Comparison of ENCODE assay signal across 1 cellular context in the genomic region with DNA sequence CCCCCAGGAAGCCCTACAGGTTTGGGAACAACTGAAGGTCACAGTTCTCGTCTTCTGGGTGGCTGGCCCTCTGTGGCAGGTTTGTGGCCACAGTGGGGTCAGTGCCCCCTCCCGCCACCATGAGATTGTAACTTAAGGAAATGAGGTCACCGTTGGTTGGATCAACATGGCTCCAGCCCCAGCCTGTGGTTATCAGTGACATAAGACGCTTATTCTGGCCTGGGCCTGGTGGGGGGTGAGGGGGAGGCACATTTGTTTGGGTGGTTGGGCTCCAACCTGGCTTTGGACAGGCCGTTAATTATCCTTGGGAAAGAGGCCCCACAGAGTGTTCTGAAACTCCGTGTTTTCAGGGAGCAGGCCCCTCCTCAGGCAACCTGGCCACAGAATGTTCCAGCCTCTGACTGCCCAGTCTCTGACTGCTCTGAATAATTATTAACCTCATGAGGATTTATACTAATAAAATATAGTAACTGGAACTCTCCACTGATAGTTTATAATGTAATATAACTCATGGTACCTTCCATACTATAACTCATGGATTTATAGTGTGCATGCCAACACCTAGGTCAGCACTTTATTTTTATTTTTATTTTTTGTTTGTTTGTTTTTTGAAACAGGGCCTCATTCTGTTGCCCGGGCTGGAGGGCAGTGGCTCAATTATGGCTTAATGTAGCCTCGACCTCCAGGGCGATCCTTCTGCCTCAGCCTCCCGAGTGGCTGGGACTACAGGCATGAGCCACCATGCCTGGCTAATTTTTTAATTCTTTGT.
TF ChIP-seq lines count a peak whose summit lies in the region.

No MANE protein-coding gene starts in this region.

TF ChIP-seq in K562, 482 proteins besides CTCF, POLR2A, EP300 and RAD21 (continues in another document):
- TF ChIP-seq JUND (IDR thresholded peaks at IDR 0.05; ENCODE audit: borderline replicate concordance, low read depth, low read length) (peak; percentile 97), JUND (tag; IDR thresholded peaks at IDR 0.05; ENCODE audit: borderline replicate concordance, low read depth, low read length) (peak; percentile 92), ETV1 (tag; conservative IDR thresholded peaks at IDR 0.05; ENCODE audit: low read depth) (peak; percentile 80), KDM5B (IDR thresholded peaks at IDR 0.05; ENCODE audit: insufficient replicate concordance, low read depth, low read length) (no peak), KLF10 (CRISPR knock-in tag; IDR thresholded peaks at IDR 0.05) (no peak), MEIS2 (IDR thresholded peaks at IDR 0.05; ENCODE audit: partially characterized antibody) (peak; percentile 98), POLR2AphosphoS5 (IDR thresholded peaks at IDR 0.05; ENCODE audit: control insufficient read depth, insufficient read depth, low read depth, low read length) (peak; percentile 73), SMAD4 (CRISPR knock-in tag; conservative IDR thresholded peaks at IDR 0.05) (peak; percentile 97), TCF3 (CRISPR knock-in tag; IDR thresholded peaks at IDR 0.05) (peak; percentile 76), KHSRP (IDR thresholded peaks at IDR 0.05) (no peak), FOXM1 (IDR thresholded peaks at IDR 0.05; ENCODE audit: low read depth) (peak; percentile 40; the same call in 1 of the 2 replicates), FOXM1 (CRISPR knock-in tag; IDR thresholded peaks at IDR 0.05; ENCODE audit: low read depth) (no peak), GATA2 (CRISPR knock-in tag; IDR thresholded peaks at IDR 0.05) (peak; percentile 47; the same call in 1 of the 2 replicates), GATAD2B (IDR thresholded peaks at IDR 0.05; ENCODE audit: borderline replicate concordance) (peak; percentile 67; the same call in 1 of the 2 replicates), BHLHE40 (IDR thresholded peaks at IDR 0.05; ENCODE audit: low read length) (no peak; the same call in 1 of the 2 replicates), VEZF1 (CRISPR knock-in tag; IDR thresholded peaks at IDR 0.05) (peak; percentile 96), NR3C1 (CRISPR knock-in tag; IDR thresholded peaks at IDR 0.05) (no peak), ZNF830 (CRISPR knock-in tag; IDR thresholded peaks at IDR 0.05) (no peak), ZNF175 (CRISPR knock-in tag; IDR thresholded peaks at IDR 0.05; ENCODE audit: low read depth) (peak; percentile 39; the same call in 1 of the 2 replicates), RUNX1 (IDR thresholded peaks at IDR 0.05; ENCODE audit: low read depth) (peak; percentile 72; the same call in 1 of the 2 replicates), CEBPG (CRISPR knock-in tag; IDR thresholded peaks at IDR 0.05) (no peak), CEBPG (tag; conservative IDR thresholded peaks at IDR 0.05 in 1 of 2, IDR thresholded peaks at IDR 0.05 in 1 of 2) (0 out of 4 replicates have a peak, but pooled peaks of 1 of the 2 experiments have one; percentile 16), ZNF140 (CRISPR knock-in tag; IDR thresholded peaks at IDR 0.05) (no peak), ELK3 (CRISPR knock-in tag; IDR thresholded peaks at IDR 0.05) (no peak), CEBPB (tag; IDR thresholded peaks at IDR 0.05) (peak; percentile 60), ID3 (CRISPR knock-in tag; IDR thresholded peaks at IDR 0.05) (no peak), ID3 (tag; IDR thresholded peaks at IDR 0.05) (peak; percentile 85), ETV6 (IDR thresholded peaks at IDR 0.05; ENCODE audit: borderline replicate concordance in 1 of 2, low read depth in 2 of 2, low read length in 1 of 2) (no peak), ETV6 (CRISPR knock-in tag; IDR thresholded peaks at IDR 0.05; ENCODE audit: borderline replicate concordance) (no peak), DACH1 (IDR thresholded peaks at IDR 0.05; ENCODE audit: partially characterized antibody) (peak; percentile 62), SFPQ (IDR thresholded peaks at IDR 0.05; ENCODE audit: low read depth, low read length) (no peak), ATF7 (IDR thresholded peaks at IDR 0.05) (peak; percentile 98), ZBTB5 (IDR thresholded peaks at IDR 0.05) (no peak), EGR1 (conservative IDR thresholded peaks at IDR 0.05) (peak; percentile 86), NR2C2 (CRISPR knock-in tag; IDR thresholded peaks at IDR 0.05) (no peak), NR2C2 (tag; IDR thresholded peaks at IDR 0.05) (peak; percentile 67), USF1 (CRISPR knock-in tag; IDR thresholded peaks at IDR 0.05) (no peak)
- TF ChIP-seq, protein P1, sequence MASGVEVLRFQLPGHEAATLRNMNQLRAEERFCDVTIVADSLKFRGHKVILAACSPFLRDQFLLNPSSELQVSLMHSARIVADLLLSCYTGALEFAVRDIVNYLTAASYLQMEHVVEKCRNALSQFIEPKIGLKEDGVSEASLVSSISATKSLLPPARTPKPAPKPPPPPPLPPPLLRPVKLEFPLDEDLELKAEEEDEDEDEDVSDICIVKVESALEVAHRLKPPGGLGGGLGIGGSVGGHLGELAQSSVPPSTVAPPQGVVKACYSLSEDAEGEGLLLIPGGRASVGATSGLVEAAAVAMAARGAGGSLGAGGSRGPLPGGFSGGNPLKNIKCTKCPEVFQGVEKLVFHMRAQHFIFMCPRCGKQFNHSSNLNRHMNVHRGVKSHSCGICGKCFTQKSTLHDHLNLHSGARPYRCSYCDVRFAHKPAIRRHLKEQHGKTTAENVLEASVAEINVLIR (CRISPR knock-in tag; IDR thresholded peaks at IDR 0.05), result peak; percentile 38; the same call in 1 of the 2 replicates
- TF ChIP-seq, protein P2, sequence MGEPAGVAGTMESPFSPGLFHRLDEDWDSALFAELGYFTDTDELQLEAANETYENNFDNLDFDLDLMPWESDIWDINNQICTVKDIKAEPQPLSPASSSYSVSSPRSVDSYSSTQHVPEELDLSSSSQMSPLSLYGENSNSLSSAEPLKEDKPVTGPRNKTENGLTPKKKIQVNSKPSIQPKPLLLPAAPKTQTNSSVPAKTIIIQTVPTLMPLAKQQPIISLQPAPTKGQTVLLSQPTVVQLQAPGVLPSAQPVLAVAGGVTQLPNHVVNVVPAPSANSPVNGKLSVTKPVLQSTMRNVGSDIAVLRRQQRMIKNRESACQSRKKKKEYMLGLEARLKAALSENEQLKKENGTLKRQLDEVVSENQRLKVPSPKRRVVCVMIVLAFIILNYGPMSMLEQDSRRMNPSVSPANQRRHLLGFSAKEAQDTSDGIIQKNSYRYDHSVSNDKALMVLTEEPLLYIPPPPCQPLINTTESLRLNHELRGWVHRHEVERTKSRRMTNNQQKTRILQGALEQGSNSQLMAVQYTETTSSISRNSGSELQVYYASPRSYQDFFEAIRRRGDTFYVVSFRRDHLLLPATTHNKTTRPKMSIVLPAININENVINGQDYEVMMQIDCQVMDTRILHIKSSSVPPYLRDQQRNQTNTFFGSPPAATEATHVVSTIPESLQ (CRISPR knock-in tag; IDR thresholded peaks at IDR 0.05), result peak; percentile 68; the same call in 1 of the 2 replicates
- TF ChIP-seq, protein P3, sequence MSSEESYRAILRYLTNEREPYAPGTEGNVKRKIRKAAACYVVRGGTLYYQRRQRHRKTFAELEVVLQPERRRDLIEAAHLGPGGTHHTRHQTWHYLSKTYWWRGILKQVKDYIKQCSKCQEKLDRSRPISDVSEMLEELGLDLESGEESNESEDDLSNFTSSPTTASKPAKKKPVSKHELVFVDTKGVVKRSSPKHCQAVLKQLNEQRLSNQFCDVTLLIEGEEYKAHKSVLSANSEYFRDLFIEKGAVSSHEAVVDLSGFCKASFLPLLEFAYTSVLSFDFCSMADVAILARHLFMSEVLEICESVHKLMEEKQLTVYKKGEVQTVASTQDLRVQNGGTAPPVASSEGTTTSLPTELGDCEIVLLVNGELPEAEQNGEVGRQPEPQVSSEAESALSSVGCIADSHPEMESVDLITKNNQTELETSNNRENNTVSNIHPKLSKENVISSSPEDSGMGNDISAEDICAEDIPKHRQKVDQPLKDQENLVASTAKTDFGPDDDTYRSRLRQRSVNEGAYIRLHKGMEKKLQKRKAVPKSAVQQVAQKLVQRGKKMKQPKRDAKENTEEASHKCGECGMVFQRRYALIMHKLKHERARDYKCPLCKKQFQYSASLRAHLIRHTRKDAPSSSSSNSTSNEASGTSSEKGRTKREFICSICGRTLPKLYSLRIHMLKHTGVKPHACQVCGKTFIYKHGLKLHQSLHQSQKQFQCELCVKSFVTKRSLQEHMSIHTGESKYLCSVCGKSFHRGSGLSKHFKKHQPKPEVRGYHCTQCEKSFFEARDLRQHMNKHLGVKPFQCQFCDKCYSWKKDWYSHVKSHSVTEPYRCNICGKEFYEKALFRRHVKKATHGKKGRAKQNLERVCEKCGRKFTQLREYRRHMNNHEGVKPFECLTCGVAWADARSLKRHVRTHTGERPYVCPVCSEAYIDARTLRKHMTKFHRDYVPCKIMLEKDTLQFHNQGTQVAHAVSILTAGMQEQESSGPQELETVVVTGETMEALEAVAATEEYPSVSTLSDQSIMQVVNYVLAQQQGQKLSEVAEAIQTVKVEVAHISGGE (CRISPR knock-in tag; IDR thresholded peaks at IDR 0.05), result 0 out of 6 replicates have a peak, but pooled peaks of 1 of the 3 experiments have one; percentile 37
- TF ChIP-seq, protein P4, sequence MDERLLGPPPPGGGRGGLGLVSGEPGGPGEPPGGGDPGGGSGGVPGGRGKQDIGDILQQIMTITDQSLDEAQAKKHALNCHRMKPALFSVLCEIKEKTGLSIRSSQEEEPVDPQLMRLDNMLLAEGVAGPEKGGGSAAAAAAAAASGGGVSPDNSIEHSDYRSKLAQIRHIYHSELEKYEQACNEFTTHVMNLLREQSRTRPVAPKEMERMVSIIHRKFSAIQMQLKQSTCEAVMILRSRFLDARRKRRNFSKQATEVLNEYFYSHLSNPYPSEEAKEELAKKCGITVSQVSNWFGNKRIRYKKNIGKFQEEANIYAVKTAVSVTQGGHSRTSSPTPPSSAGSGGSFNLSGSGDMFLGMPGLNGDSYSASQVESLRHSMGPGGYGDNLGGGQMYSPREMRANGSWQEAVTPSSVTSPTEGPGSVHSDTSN (CRISPR knock-in tag; IDR thresholded peaks at IDR 0.05; ENCODE audit: low read depth), result no peak; the same call in 1 of the 2 replicates
- TF ChIP-seq, protein P4 (tag; conservative IDR thresholded peaks at IDR 0.05; ENCODE audit: low read depth), result peak; percentile 92
